ENCODE assay signal across 27 cellular contexts in genomic region chr9:135093911-135094584, GRCh38. TPM values are rescaled to one million over a fixed set of nuclear protein-coding genes. Genes with fewer than 3 reads are reported as not detected.
"Had no signal": no experiment of that assay in that cellular context is flagged by ENCODE, and none has a peak within 500 bp of the region (broad histone marks: within the 10 kb centered on the region; RNA-seq: fewer than 3 reads in every experiment).

No MANE protein-coding gene starts in this region.

- H3K4me1 ChIP-seq: foreskin keratinocyte, lower lobe of right lung, prostate gland, right atrium auricular region, suprapubic skin, transverse colon, upper lobe of right lung, uterus had no signal

- ATAC-seq: foreskin keratinocyte; gastroesophageal sphincter; heart right ventricle; left ventricle myocardium superior; lower lobe of right lung; naive thymus-derived CD8-positive, alpha-beta T cell; stimulated activated naive CD8-positive, alpha-beta T cell treated with anti-CD3 and anti-CD28 coated beads, Interleukin-15, amount 100 ng/mL, for 72 hours; upper lobe of right lung had no signal

- H3K9me3 ChIP-seq: esophagus muscularis mucosa, gastroesophageal sphincter, heart right ventricle, lower lobe of right lung, prostate gland, right atrium auricular region, suprapubic skin, transverse colon, upper lobe of right lung, uterus had no signal

- H3K36me3 ChIP-seq: lower lobe of right lung, prostate gland, right atrium auricular region, suprapubic skin, transverse colon, upper lobe of right lung, uterus had no signal

- H3K4me3 ChIP-seq: esophagus muscularis mucosa, gastroesophageal sphincter, heart right ventricle, lower lobe of right lung, prostate gland, right atrium auricular region, skin epidermis, suprapubic skin, transverse colon, upper lobe of right lung, uterus had no signal

- H3K27me3 ChIP-seq: right atrium auricular region had no signal

- DNase-seq: effector CD8-positive, alpha-beta T cell; endodermal cell; foreskin keratinocyte; heart right ventricle; immature natural killer cell; islet precursor cell; kidney glomerular epithelial cell; left ventricle myocardium superior; lower lobe of right lung; naive thymus-derived CD8-positive, alpha-beta T cell; nephron progenitor cell; stimulated activated CD4-positive, alpha-beta T cell treated with anti-CD3 and anti-CD28 coated beads, Interleukin-15, amount 100 ng/mL, for 24 hours; stimulated activated CD4-positive, alpha-beta T cell treated with anti-CD3 and anti-CD28 coated beads, Interleukin-4, amount 100 ng/mL, for 1 hour; stimulated activated CD8-positive, alpha-beta memory T cell treated with anti-CD3 and anti-CD28 coated beads, Interleukin-4, amount 100 ng/mL, for 48 hours; stimulated activated naive CD4-positive, alpha-beta T cell; stimulated activated naive CD8-positive, alpha-beta T cell treated with anti-CD3 and anti-CD28 coated beads, Interleukin-15, amount 100 ng/mL, for 72 hours; transverse colon; upper lobe of right lung; uterus had no signal

- H3K27ac ChIP-seq: esophagus muscularis mucosa, foreskin keratinocyte, gastroesophageal sphincter, heart right ventricle, lower lobe of right lung, prostate gland, right atrium auricular region, skin epidermis, suprapubic skin, transverse colon, upper lobe of right lung, uterus had no signal

RNA-seq across cellular contexts. Expression of gene OLFM1, which starts 6.6 kb away (rescaled TPM):
- total RNA-seq: epithelial cell of proximal tubule; myocyte; naive thymus-derived CD8-positive, alpha-beta T cell had no signal
